ENCODE assay signal across 1 cellular context in genomic region chr17:76888661-76889060, GRCh38.
TF ChIP-seq lines count a peak whose summit lies in the region.

No MANE protein-coding gene starts in this region.

TF ChIP-seq in HCT116, 20 proteins besides CTCF, POLR2A, EP300 and RAD21:
- TF ChIP-seq ZNF274 (IDR thresholded peaks at IDR 0.05; ENCODE audit: low read depth, low read length) (no peak), FOSL1 (IDR thresholded peaks at IDR 0.05; ENCODE audit: low read depth) (no peak), SIN3A (IDR thresholded peaks at IDR 0.05; ENCODE audit: low read depth) (no peak), CBX3 (IDR thresholded peaks at IDR 0.05; ENCODE audit: low read depth) (no peak), JUND (IDR thresholded peaks at IDR 0.05) (no peak)
